In the genomic region with DNA sequence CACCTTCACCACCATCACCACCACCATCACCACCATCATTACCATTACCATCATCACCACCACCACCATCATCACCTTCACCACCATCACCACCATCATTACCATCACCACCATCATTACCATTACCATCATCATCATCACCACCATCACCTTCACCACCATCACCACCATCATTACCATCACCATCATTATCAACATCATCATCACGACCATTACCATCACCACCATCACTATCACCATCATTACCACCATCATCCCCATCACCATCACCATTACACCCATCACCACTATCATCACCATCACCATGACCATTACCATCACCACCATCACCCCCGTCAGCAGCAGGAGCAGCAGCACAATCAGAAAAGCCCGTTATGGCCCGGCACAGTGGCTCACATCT, we compare ENCODE assay signal across 2 cellular contexts.
TF ChIP-seq lines count a peak whose summit lies in the region.

No MANE protein-coding gene starts in this region.

TF ChIP-seq in HEK293, 187 proteins besides CTCF, POLR2A, EP300 and RAD21:
- TF ChIP-seq ZFP41 (tag by site-specific recombination; IDR thresholded peaks at IDR 0.05; ENCODE audit: borderline replicate concordance) (no peak), REPIN1 (tag by site-specific recombination; IDR thresholded peaks at IDR 0.05; ENCODE audit: low read depth) (no peak), YY2 (tag by site-specific recombination; IDR thresholded peaks at IDR 0.05) (0 out of 2 replicates have a peak, but pooled peaks have one; percentile 25)
- TF ChIP-seq, protein P1, sequence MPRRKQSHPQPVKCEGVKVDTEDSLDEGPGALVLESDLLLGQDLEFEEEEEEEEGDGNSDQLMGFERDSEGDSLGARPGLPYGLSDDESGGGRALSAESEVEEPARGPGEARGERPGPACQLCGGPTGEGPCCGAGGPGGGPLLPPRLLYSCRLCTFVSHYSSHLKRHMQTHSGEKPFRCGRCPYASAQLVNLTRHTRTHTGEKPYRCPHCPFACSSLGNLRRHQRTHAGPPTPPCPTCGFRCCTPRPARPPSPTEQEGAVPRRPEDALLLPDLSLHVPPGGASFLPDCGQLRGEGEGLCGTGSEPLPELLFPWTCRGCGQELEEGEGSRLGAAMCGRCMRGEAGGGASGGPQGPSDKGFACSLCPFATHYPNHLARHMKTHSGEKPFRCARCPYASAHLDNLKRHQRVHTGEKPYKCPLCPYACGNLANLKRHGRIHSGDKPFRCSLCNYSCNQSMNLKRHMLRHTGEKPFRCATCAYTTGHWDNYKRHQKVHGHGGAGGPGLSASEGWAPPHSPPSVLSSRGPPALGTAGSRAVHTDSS (tag by site-specific recombination; IDR thresholded peaks at IDR 0.05) = peak; percentile 96
TF ChIP-seq in HEK293: peak in this region for 2.

TF ChIP-seq in K562, 482 proteins besides CTCF, POLR2A, EP300 and RAD21:
- TF ChIP-seq SIN3A (IDR thresholded peaks at IDR 0.05; ENCODE audit: borderline replicate concordance in 2 of 2, control insufficient read depth in 1 of 2, low read depth in 2 of 2, low read length in 2 of 2) (no peak), ZNF76 (CRISPR knock-in tag; IDR thresholded peaks at IDR 0.05; ENCODE audit: borderline replicate concordance) (no peak), NR3C1 (CRISPR knock-in tag; IDR thresholded peaks at IDR 0.05) (no peak), ZNF445 (CRISPR knock-in tag; IDR thresholded peaks at IDR 0.05; ENCODE audit: low read depth) (no peak), ARHGAP35 (IDR thresholded peaks at IDR 0.05; ENCODE audit: partially characterized antibody) (peak; percentile 35), HDAC1 (IDR thresholded peaks at IDR 0.05) (0 out of 4 replicates have a peak, but pooled peaks of 1 of the 2 experiments have one; percentile 26), PYGO2 (tag; IDR thresholded peaks at IDR 0.05) (no peak), EHMT2 (IDR thresholded peaks at IDR 0.05) (peak; percentile 73), U2AF2 (optimal IDR thresholded peaks at IDR 0.05; ENCODE audit: low read depth, low read length) (no peak), TCFL5 (CRISPR knock-in tag; conservative IDR thresholded peaks at IDR 0.05) (no peak), SETDB1 (IDR thresholded peaks at IDR 0.05; ENCODE audit: low read length) (no peak)
- TF ChIP-seq, protein P2, sequence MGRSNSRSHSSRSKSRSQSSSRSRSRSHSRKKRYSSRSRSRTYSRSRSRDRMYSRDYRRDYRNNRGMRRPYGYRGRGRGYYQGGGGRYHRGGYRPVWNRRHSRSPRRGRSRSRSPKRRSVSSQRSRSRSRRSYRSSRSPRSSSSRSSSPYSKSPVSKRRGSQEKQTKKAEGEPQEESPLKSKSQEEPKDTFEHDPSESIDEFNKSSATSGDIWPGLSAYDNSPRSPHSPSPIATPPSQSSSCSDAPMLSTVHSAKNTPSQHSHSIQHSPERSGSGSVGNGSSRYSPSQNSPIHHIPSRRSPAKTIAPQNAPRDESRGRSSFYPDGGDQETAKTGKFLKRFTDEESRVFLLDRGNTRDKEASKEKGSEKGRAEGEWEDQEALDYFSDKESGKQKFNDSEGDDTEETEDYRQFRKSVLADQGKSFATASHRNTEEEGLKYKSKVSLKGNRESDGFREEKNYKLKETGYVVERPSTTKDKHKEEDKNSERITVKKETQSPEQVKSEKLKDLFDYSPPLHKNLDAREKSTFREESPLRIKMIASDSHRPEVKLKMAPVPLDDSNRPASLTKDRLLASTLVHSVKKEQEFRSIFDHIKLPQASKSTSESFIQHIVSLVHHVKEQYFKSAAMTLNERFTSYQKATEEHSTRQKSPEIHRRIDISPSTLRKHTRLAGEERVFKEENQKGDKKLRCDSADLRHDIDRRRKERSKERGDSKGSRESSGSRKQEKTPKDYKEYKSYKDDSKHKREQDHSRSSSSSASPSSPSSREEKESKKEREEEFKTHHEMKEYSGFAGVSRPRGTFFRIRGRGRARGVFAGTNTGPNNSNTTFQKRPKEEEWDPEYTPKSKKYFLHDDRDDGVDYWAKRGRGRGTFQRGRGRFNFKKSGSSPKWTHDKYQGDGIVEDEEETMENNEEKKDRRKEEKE (IDR thresholded peaks at IDR 0.05; ENCODE audit: borderline replicate concordance in 1 of 2, control insufficient read depth in 1 of 2, low read depth in 2 of 2, low read length in 1 of 2) = no peak
- TF ChIP-seq, protein P3, sequence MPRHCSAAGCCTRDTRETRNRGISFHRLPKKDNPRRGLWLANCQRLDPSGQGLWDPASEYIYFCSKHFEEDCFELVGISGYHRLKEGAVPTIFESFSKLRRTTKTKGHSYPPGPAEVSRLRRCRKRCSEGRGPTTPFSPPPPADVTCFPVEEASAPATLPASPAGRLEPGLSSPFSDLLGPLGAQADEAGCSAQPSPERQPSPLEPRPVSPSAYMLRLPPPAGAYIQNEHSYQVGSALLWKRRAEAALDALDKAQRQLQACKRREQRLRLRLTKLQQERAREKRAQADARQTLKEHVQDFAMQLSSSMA (CRISPR knock-in tag; IDR thresholded peaks at IDR 0.05) = no peak
- TF ChIP-seq, protein P4, sequence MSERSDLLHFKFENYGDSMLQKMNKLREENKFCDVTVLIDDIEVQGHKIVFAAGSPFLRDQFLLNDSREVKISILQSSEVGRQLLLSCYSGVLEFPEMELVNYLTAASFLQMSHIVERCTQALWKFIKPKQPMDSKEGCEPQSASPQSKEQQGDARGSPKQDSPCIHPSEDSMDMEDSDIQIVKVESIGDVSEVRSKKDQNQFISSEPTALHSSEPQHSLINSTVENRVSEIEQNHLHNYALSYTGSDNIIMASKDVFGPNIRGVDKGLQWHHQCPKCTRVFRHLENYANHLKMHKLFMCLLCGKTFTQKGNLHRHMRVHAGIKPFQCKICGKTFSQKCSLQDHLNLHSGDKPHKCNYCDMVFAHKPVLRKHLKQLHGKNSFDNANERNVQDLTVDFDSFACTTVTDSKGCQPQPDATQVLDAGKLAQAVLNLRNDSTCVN (CRISPR knock-in tag; IDR thresholded peaks at IDR 0.05) = 0 out of 2 replicates have a peak, but pooled peaks have one; percentile 42
- TF ChIP-seq, protein P5, sequence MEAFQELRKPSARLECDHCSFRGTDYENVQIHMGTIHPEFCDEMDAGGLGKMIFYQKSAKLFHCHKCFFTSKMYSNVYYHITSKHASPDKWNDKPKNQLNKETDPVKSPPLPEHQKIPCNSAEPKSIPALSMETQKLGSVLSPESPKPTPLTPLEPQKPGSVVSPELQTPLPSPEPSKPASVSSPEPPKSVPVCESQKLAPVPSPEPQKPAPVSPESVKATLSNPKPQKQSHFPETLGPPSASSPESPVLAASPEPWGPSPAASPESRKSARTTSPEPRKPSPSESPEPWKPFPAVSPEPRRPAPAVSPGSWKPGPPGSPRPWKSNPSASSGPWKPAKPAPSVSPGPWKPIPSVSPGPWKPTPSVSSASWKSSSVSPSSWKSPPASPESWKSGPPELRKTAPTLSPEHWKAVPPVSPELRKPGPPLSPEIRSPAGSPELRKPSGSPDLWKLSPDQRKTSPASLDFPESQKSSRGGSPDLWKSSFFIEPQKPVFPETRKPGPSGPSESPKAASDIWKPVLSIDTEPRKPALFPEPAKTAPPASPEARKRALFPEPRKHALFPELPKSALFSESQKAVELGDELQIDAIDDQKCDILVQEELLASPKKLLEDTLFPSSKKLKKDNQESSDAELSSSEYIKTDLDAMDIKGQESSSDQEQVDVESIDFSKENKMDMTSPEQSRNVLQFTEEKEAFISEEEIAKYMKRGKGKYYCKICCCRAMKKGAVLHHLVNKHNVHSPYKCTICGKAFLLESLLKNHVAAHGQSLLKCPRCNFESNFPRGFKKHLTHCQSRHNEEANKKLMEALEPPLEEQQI (IDR thresholded peaks at IDR 0.05) = no peak
- TF ChIP-seq, protein P6, sequence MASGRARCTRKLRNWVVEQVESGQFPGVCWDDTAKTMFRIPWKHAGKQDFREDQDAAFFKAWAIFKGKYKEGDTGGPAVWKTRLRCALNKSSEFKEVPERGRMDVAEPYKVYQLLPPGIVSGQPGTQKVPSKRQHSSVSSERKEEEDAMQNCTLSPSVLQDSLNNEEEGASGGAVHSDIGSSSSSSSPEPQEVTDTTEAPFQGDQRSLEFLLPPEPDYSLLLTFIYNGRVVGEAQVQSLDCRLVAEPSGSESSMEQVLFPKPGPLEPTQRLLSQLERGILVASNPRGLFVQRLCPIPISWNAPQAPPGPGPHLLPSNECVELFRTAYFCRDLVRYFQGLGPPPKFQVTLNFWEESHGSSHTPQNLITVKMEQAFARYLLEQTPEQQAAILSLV (tag; IDR thresholded peaks at IDR 0.05) = no peak
- TF ChIP-seq, protein P7, sequence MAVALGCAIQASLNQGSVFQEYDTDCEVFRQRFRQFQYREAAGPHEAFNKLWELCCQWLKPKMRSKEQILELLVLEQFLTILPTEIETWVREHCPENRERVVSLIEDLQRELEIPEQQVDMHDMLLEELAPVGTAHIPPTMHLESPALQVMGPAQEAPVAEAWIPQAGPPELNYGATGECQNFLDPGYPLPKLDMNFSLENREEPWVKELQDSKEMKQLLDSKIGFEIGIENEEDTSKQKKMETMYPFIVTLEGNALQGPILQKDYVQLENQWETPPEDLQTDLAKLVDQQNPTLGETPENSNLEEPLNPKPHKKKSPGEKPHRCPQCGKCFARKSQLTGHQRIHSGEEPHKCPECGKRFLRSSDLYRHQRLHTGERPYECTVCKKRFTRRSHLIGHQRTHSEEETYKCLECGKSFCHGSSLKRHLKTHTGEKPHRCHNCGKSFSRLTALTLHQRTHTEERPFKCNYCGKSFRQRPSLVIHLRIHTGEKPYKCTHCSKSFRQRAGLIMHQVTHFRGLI (CRISPR knock-in tag; IDR thresholded peaks at IDR 0.05) = no peak
